9 cellular contexts compared by ENCODE assay signal in genomic region chr11:36540998-36541397, GRCh38.
A peak's percentile ranks its signal among the peaks of the same experiment; 100 is the strongest.
DNase-seq lines count a peak whose midpoint lies in the region; ATAC-seq and FAIRE-seq lines count a peak whose summit lies in the region.
"Had no signal": no experiment of that assay in that cellular context is flagged by ENCODE, and none has a peak within 500 bp of the region (broad histone marks: within the 10 kb centered on the region; RNA-seq: fewer than 3 reads in every experiment).

No MANE protein-coding gene starts in this region.

- no peaks in the 10 kb centered on the region for H3K9me3 Mint-ChIP-seq in activated naive CD4-positive, alpha-beta T cell treated with anti-CD3 and anti-CD28 coated beads, Interleukin-2, amount 10 ng/mL, durations not matched to agents 7 days and 5 days
- H3K9me3 Mint-ChIP-seq: T-helper 1 cell treated with Interleukin-12 subunit alpha and Interleukin-12 subunit beta and Interleukin-4 antibody, amounts not matched to agents 30 μg/mL and 1 μg/mL, for 36 hours had no signal

- no peak overlapping the region for H3K27ac Mint-ChIP-seq in activated naive CD4-positive, alpha-beta T cell treated with anti-CD3 and anti-CD28 coated beads, Interleukin-2, amount 10 ng/mL, durations not matched to agents 7 days and 5 days
- H3K27ac Mint-ChIP-seq: T-helper 1 cell treated with Interleukin-12 subunit alpha and Interleukin-12 subunit beta and Interleukin-4 antibody, amounts not matched to agents 30 μg/mL and 1 μg/mL, for 36 hours had no signal

- no peaks in the 10 kb centered on the region for H3K4me1 Mint-ChIP-seq in activated naive CD4-positive, alpha-beta T cell treated with anti-CD3 and anti-CD28 coated beads, Interleukin-2, amount 10 ng/mL, durations not matched to agents 7 days and 5 days

- peaks cover 4% of the 10 kb centered on the region for H3K27me3 Mint-ChIP-seq in activated naive CD4-positive, alpha-beta T cell treated with anti-CD3 and anti-CD28 coated beads, Interleukin-2, amount 10 ng/mL, durations not matched to agents 7 days and 5 days

- DNase-seq in CD1c-positive myeloid dendritic cell (ENCODE audit: extremely low spot score) (peak; percentile 55), NCI-H146 (lab: John Stamatoyannopoulos, UW) (peak; percentile 51), islet precursor cell (peak; percentile 72), urothelium cell line (ENCODE audit: low spot score) (peak; percentile 25)
- peak; percentile 50 for DNase-seq in activated naive CD4-positive, alpha-beta T cell treated with anti-CD3 and anti-CD28 coated beads, Interleukin-2, amount 10 ng/mL, durations not matched to agents 7 days and 5 days
- DNase-seq in activated CD4-positive, CD25-positive, alpha-beta regulatory T cell treated with anti-CD3 and anti-CD28 coated beads, Interleukin-2, amount 50 U/mL, for 72 hours = no peak

- no peak overlapping the region for H3K4me3 Mint-ChIP-seq in activated naive CD4-positive, alpha-beta T cell treated with anti-CD3 and anti-CD28 coated beads, Interleukin-2, amount 10 ng/mL, durations not matched to agents 7 days and 5 days
- H3K4me3 Mint-ChIP-seq: T-helper 1 cell treated with Interleukin-12 subunit alpha and Interleukin-12 subunit beta and Interleukin-4 antibody, amounts not matched to agents 30 μg/mL and 1 μg/mL, for 36 hours had no signal

- H3K36me3 Mint-ChIP-seq in activated naive CD4-positive, alpha-beta T cell treated with anti-CD3 and anti-CD28 coated beads, Interleukin-2, amount 10 ng/mL, durations not matched to agents 7 days and 5 days = no peaks in the 10 kb centered on the region

- FAIRE-seq in urothelium cell line (lab: Jason Lieb, UNC) = no peak

- ATAC-seq in GM18520 (IDR thresholded peaks at IDR 0.05; ENCODE audit: unreplicated experiment) (peak; percentile 99), HG02884 (IDR thresholded peaks at IDR 0.05; ENCODE audit: unreplicated experiment) (peak; percentile 100)

- CTCF ChIA-PET in activated naive CD4-positive, alpha-beta T cell treated with anti-CD3 and anti-CD28 coated beads, Interleukin-2, amount 10 ng/mL, durations not matched to agents 7 days and 5 days (lab: Charles Lee) = interaction anchor here (0.9 to 3.6 kb wide), 7 partner anchors 27 to 253 kb away, joined by 3 to 15 read pairs (median 3); partner anchors contain the start of gene TRAF6
